ENCODE assay signal across 20 cellular contexts in the genomic region with DNA sequence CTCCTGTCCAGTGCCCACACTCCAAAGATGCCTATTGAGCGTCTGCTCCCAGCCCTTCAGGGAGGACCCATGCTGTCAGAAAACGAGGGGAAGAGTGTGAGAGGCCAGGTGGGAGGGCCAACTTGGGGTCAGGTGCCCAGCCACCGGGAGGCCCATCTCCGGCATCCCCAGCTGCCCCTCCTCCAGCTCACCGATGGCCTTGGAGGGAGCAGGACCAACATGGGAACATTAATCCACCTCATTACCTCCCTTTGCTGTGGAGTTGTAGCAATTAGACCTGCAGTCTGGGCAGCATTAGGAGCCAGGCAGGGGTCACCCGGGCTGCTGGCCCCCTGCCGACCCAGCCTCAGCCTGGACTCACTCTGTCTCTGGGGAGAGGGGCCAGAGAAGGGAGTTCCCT.
"Had no signal": no experiment of that assay in that cellular context is flagged by ENCODE, and none has a peak within 500 bp of the region (broad histone marks: within the 10 kb centered on the region; RNA-seq: fewer than 3 reads in every experiment).

No MANE protein-coding gene starts in this region.

- H3K36me3 ChIP-seq: colonic mucosa, ovary, stomach, thoracic aorta, transverse colon had no signal

- ATAC-seq: foreskin keratinocyte; left lobe of liver; mucosa of descending colon; naive thymus-derived CD8-positive, alpha-beta T cell; right cardiac atrium had no signal

- H3K4me3 Mint-ChIP-seq: naive thymus-derived CD8-positive, alpha-beta T cell had no signal

- H3K27me3 ChIP-seq: colonic mucosa, ovary had no signal

- DNase-seq: colonic mucosa; dermis blood vessel endothelial cell; erythroblast; foreskin keratinocyte; hippocampal formation; kidney glomerular epithelial cell; mammary epithelial cell; mucosa of descending colon; nucleus accumbens; ovary; small intestine; stimulated activated CD4-positive, alpha-beta T cell treated with anti-CD3 and anti-CD28 coated beads, Interleukin-12 subunit alpha, Interleukin-12 subunit beta, amount 100 ng/mL, for 4 hours; stimulated activated naive CD4-positive, alpha-beta T cell; stomach; substantia nigra; transverse colon had no signal

- H3K4me1 Mint-ChIP-seq: naive thymus-derived CD8-positive, alpha-beta T cell had no signal

- H3K4me3 ChIP-seq: colonic mucosa, mucosa of descending colon, ovary, stomach, thoracic aorta, transverse colon had no signal
